24 cellular contexts compared by ENCODE assay signal in the genomic region with DNA sequence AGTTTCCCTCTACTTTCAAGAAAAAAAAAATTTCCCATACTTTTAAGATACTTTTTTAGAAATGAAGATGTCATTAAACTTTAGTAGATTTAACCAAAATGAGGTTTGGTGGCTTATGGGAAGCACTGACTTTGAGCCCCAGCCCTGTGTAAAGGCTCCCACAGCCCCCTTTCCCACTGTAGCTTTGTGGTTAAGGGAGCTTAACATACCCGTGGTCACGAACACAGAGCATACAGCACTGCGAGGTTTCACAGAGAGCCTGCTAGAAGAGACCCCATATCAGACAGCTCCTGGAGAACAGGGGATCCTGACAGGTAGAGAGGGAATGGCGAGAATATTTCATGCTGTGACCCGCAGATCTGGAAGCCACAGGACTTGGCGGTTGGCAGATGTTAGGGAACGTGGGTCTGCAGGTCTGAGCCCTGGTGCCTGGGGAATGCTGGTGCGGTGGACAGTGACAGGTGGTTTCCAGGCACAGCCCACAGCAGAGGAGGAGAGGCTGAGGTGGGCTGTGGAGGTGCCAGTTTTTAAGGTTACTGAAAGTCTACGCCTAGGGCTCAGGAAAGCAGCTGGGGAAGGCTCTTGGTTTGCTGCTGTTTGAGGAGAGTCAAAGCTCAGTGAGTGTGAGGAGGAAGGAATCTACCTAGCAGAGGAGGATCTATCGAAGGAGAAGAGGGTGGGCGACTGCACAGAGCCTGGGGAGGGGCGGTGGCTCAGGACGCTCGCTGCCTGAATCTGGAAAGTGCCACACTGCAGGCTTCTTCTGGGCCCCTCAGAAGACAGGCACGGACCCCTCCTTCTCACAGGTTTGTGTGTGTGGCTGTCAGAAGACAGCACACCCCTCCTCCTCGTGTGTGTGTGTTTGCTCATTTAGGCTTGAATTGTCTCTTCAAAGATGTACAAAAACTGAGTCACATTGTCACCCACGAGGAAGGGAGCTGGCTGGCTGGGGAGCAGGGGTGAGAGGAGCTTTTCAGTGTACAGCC. TPM values are rescaled to one million over a fixed set of nuclear protein-coding genes. Genes with fewer than 3 reads are reported as not detected.
DNase-seq lines count a peak whose midpoint lies in the region; ATAC-seq, FAIRE-seq and TF ChIP-seq lines count a peak whose summit lies in the region.
"Had no signal": no experiment of that assay in that cellular context is flagged by ENCODE, and none has a peak within 500 bp of the region (broad histone marks: within the 10 kb centered on the region; RNA-seq: fewer than 3 reads in every experiment).

No MANE protein-coding gene starts in this region.

- peak; percentile 58 for ATAC-seq in activated naive CD8-positive, alpha-beta T cell treated with anti-CD3 and anti-CD28 coated beads, Interleukin-2, amount 50 U/mL, for 24 hours
- no peak for ATAC-seq in GM18502 (IDR thresholded peaks at IDR 0.05; ENCODE audit: poor library complexity, unreplicated experiment)
- ATAC-seq: activated CD4-positive, alpha-beta T cell treated with anti-CD3 and anti-CD28 coated beads for 36 hours; gastroesophageal sphincter had no signal

- peak; percentile 47 for FAIRE-seq in GM18507 (lab: Jason Lieb, UNC)
- FAIRE-seq: TTC549 had no signal

- H3K9me3 Mint-ChIP-seq in activated naive CD8-positive, alpha-beta T cell treated with anti-CD3 and anti-CD28 coated beads, Interleukin-2, amount 50 U/mL, for 24 hours, result no peaks in the 10 kb centered on the region
- H3K9me3 Mint-ChIP-seq in neural progenitor cell, result peaks cover 3% of the 10 kb centered on the region
- H3K9me3 Mint-ChIP-seq: nephron progenitor cell had no signal

- no peak overlapping the region for H3K4me3 ChIP-seq in BLaER1 treated with 17β-estradiol and CSF1 and Interleukin-3, amounts not matched to agents 10 nM and 100 nM
- H3K4me3 ChIP-seq in neural progenitor cell, result no peak overlapping the region
- H3K4me3 ChIP-seq: esophagus muscularis mucosa, gastroesophageal sphincter had no signal

- H3K9ac ChIP-seq in BLaER1 treated with 17β-estradiol and CSF1 and Interleukin-3, amounts not matched to agents 10 nM and 100 nM, result peak overlapping the region in 2 of 11 experiments; percentile 22 to 34; a peak in 1 of 22 replicates
- no peak overlapping the region for H3K9ac ChIP-seq in neural progenitor cell

- no peaks in the 10 kb centered on the region for H3K9me3 ChIP-seq in BLaER1 treated with 17β-estradiol and CSF1 and Interleukin-3, amounts not matched to agents 10 nM and 100 nM (replicated peaks in 1 of 11)
- H3K9me3 ChIP-seq in neural progenitor cell (ENCODE audit: low read depth), result no peaks in the 10 kb centered on the region
- H3K9me3 ChIP-seq: esophagus muscularis mucosa, gastroesophageal sphincter had no signal

- H2AFZ ChIP-seq in neural progenitor cell (replicated peaks), result peak overlapping the region; percentile 34

- no peak overlapping the region for H3K4me3 Mint-ChIP-seq in activated naive CD8-positive, alpha-beta T cell treated with anti-CD3 and anti-CD28 coated beads, Interleukin-2, amount 50 U/mL, for 24 hours
- H3K4me3 Mint-ChIP-seq in neural progenitor cell, result no peak overlapping the region
- H3K4me3 Mint-ChIP-seq: activated CD4-positive, alpha-beta T cell treated with anti-CD3 and anti-CD28 coated beads for 36 hours; nephron progenitor cell had no signal

- TF ChIP-seq CTCF in neural progenitor cell (IDR thresholded peaks at IDR 0.05), result no peak

- H3K36me3 ChIP-seq in BLaER1 treated with 17β-estradiol and CSF1 and Interleukin-3, amounts not matched to agents 10 nM and 100 nM, result no peaks in the 10 kb centered on the region
- H3K36me3 ChIP-seq in neural progenitor cell, result no peaks in the 10 kb centered on the region
- H3K36me3 ChIP-seq: esophagus muscularis mucosa, gastroesophageal sphincter had no signal

- peaks cover 0 to 10% (median 0%) of the 10 kb centered on the region in 11 experiments; a peak in 1 of 22 replicates for H3K27me3 ChIP-seq in BLaER1 treated with 17β-estradiol and CSF1 and Interleukin-3, amounts not matched to agents 10 nM and 100 nM
- H3K27me3 ChIP-seq in neural progenitor cell, result no peaks in the 10 kb centered on the region

- H3F3A ChIP-seq in neural progenitor cell (ENCODE audit: low read depth), result peaks cover 4% of the 10 kb centered on the region

- DNase-seq in GM18507 (ENCODE audit: extremely low spot score, insufficient read length, low read depth), result no peak
- no peak for DNase-seq in activated naive CD8-positive, alpha-beta T cell treated with anti-CD3 and anti-CD28 coated beads, Interleukin-2, amount 50 U/mL, for 24 hours
- DNase-seq in neural progenitor cell (ENCODE audit: low spot score), result no peak
- no peak for DNase-seq in DMS 273 (lab: John Stamatoyannopoulos, UW; ENCODE audit: unreplicated experiment)
- no peak for DNase-seq in middle frontal gyrus (ENCODE audit: extremely low spot score, low spot score)
- DNase-seq in Ammon's horn (ENCODE audit: low spot score), result no peak
- DNase-seq: activated CD4-positive, alpha-beta T cell treated with anti-CD3 and anti-CD28 coated beads for 36 hours; activated CD8-positive, alpha-beta memory T cell treated with anti-CD3 and anti-CD28 coated beads, Interleukin-2, amount 50 U/mL, for 4 hours; activated gamma-delta T cell treated with Interleukin-2 at 50 U/mL for 16 hours; aorta; COR-L47; effector CD8-positive, alpha-beta T cell; HCEC 1CT; MM.1S; NCI-H1694; NCI-H345; nephron progenitor cell; RPMI8226; trophoblast cell had no signal

- H3K4me1 Mint-ChIP-seq in activated naive CD8-positive, alpha-beta T cell treated with anti-CD3 and anti-CD28 coated beads, Interleukin-2, amount 50 U/mL, for 24 hours, result peaks cover 14% of the 10 kb centered on the region
- peaks cover 32% of the 10 kb centered on the region for H3K4me1 Mint-ChIP-seq in neural progenitor cell

- H3K27ac ChIP-seq in BLaER1 treated with 17β-estradiol and CSF1 and Interleukin-3, amounts not matched to agents 10 nM and 100 nM, result no peak overlapping the region
- no peak overlapping the region for H3K27ac ChIP-seq in neural progenitor cell
- H3K27ac ChIP-seq: esophagus muscularis mucosa, gastroesophageal sphincter had no signal

- H3K4me2 ChIP-seq in BLaER1 treated with 17β-estradiol and CSF1 and Interleukin-3, amounts not matched to agents 10 nM and 100 nM, result peak overlapping the region in 9 of 11 experiments; percentile 21 to 87 (median 67); a peak in 17 of 22 replicates
- no peak overlapping the region for H3K4me2 ChIP-seq in neural progenitor cell

- H3K27ac Mint-ChIP-seq in activated naive CD8-positive, alpha-beta T cell treated with anti-CD3 and anti-CD28 coated beads, Interleukin-2, amount 50 U/mL, for 24 hours, result no peak overlapping the region
- H3K27ac Mint-ChIP-seq in neural progenitor cell, result peak overlapping the region; percentile 38
- H3K27ac Mint-ChIP-seq: activated CD4-positive, alpha-beta T cell treated with anti-CD3 and anti-CD28 coated beads for 36 hours had no signal

- H3K27me3 Mint-ChIP-seq in activated naive CD8-positive, alpha-beta T cell treated with anti-CD3 and anti-CD28 coated beads, Interleukin-2, amount 50 U/mL, for 24 hours, result peaks cover 4% of the 10 kb centered on the region
- peaks cover 15% of the 10 kb centered on the region for H3K27me3 Mint-ChIP-seq in neural progenitor cell (ENCODE audit: insufficient read depth, low read depth)

- H3K79me2 ChIP-seq in neural progenitor cell (ENCODE audit: low read depth), result no peaks in the 10 kb centered on the region

- no peaks in the 10 kb centered on the region for H3K36me3 Mint-ChIP-seq in activated naive CD8-positive, alpha-beta T cell treated with anti-CD3 and anti-CD28 coated beads, Interleukin-2, amount 50 U/mL, for 24 hours (ENCODE audit: low read depth)
- H3K36me3 Mint-ChIP-seq in neural progenitor cell, result no peaks in the 10 kb centered on the region

- H3K4me1 ChIP-seq in BLaER1 treated with 17β-estradiol and CSF1 and Interleukin-3, amounts not matched to agents 10 nM and 100 nM, result peaks cover 0 to 45% (median 28%) of the 10 kb centered on the region in 10 experiments; a peak in 16 of 20 replicates
- H3K4me1 ChIP-seq in neural progenitor cell, result peaks cover 11% of the 10 kb centered on the region
- H3K4me1 ChIP-seq: esophagus muscularis mucosa, gastroesophageal sphincter had no signal

- H4K20me1 ChIP-seq in BLaER1 treated with 17β-estradiol and CSF1 and Interleukin-3, amounts not matched to agents 10 nM and 100 nM, result no peaks in the 10 kb centered on the region
- H4K20me1 ChIP-seq in neural progenitor cell (ENCODE audit: low read depth), result no peaks in the 10 kb centered on the region

RNA-seq across cellular contexts. Expression of a gene that starts 49.9 kb away (rescaled TPM):
- total RNA-seq in neural progenitor cell (ENCODE audit: low replicate concordance), result not detected in 2 replicates
